ENCODE assay signal across 8 cellular contexts in the genomic region with DNA sequence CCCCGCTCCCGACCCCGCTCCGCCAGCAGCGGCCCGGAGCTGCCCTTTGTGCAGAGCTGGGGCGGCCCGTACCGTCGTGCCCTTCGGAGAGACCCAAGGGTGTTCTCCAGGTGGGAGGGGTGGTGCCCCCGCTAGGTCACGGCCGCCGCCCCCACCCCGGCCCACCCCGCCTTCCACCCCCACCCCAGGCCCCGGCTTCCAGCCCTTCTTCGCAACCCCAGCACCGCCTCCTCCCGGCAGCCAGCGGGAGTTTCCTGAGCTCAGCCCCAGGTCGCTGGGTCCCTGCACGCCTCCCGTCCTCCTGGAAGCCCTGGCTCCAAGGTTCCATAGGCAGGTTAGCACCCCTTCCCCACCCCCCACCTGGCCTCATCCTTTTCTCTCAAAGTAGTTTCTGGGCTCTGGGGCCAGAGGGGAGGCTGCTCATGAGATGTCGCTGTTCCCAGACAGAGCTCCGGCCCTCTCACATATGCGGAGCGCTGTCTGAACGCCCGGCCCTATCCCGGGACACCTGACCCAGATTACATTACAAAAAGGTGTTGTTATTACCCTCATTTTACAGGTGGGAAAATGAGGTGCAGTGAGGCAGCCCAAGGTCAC. TPM values are rescaled to one million over a fixed set of nuclear protein-coding genes. Genes with fewer than 3 reads are reported as not detected.
DNase-seq lines count a peak whose midpoint lies in the region; ATAC-seq, FAIRE-seq and TF ChIP-seq lines count a peak whose summit lies in the region.

No MANE protein-coding gene starts in this region.

- no peak for FAIRE-seq in astrocyte (lab: Jason Lieb, UNC)

- H3K4me1 ChIP-seq in Karpas-422 (ENCODE audit: low read length) (peaks cover 46% of the 10 kb centered on the region), astrocyte (ENCODE audit: insufficient read depth, low read length) (no peaks in the 10 kb centered on the region), urinary bladder (ENCODE audit: insufficient read depth) (peaks cover 2% of the 10 kb centered on the region)

- H3K4me2 ChIP-seq in Karpas-422 (ENCODE audit: low read depth, low read length, poor library complexity, severe bottlenecking) (peak overlapping the region; percentile 70), astrocyte (ENCODE audit: low read length) (peak overlapping the region; percentile 77)

- H3K27ac Mint-ChIP-seq in astrocyte (ENCODE audit: unreplicated experiment), result no peak overlapping the region

- H3K9ac ChIP-seq in Karpas-422 (ENCODE audit: low read length) (peak overlapping the region; percentile 45; the same call in 1 of the 2 replicates), astrocyte (ENCODE audit: low read length) (no peak overlapping the region)

- no peaks in the 10 kb centered on the region for H3K4me1 Mint-ChIP-seq in astrocyte (ENCODE audit: low read depth, unreplicated experiment)

- H2AFZ ChIP-seq in Karpas-422 (ENCODE audit: low read length) (no peak overlapping the region), astrocyte (ENCODE audit: low read depth, low read length) (no peak overlapping the region)

- H3K4me3 ChIP-seq in Karpas-422 (ENCODE audit: low read length) (peak overlapping the region; percentile 52; the same call in 1 of the 2 replicates), astrocyte (ENCODE audit: insufficient read depth, low read depth, low read length) (peak overlapping the region; percentile 17), kidney epithelial cell (ENCODE audit: low read depth, low read length) (peak overlapping the region; percentile 4), urinary bladder (ENCODE audit: low read depth, low read length) (peak overlapping the region; percentile 53)

- no peaks in the 10 kb centered on the region for H3K9me2 ChIP-seq in Karpas-422 (replicated peaks; ENCODE audit: insufficient read depth, low read length)

- H3K36me3 ChIP-seq in Karpas-422 (ENCODE audit: insufficient read depth, low read length) (no peaks in the 10 kb centered on the region), astrocyte (ENCODE audit: insufficient read depth, low read length) (no peaks in the 10 kb centered on the region), kidney epithelial cell (ENCODE audit: control insufficient read depth, insufficient read depth, low read length) (no peaks in the 10 kb centered on the region), urinary bladder (ENCODE audit: insufficient read depth) (no peaks in the 10 kb centered on the region)

- TF ChIP-seq CTCF in astrocyte (IDR thresholded peaks at IDR 0.05; ENCODE audit: insufficient read depth, low read depth, low read length) (no peak), kidney epithelial cell (IDR thresholded peaks at IDR 0.05; ENCODE audit: insufficient read depth, low read length, poor library complexity, severe bottlenecking) (peak; percentile 55)

- peaks cover 4% of the 10 kb centered on the region for H3K27me3 Mint-ChIP-seq in astrocyte (ENCODE audit: low read depth, unreplicated experiment)

- DNase-seq in SKM-1 treated with dmso at 0.1 percent for 144 hours (lab: John Stamatoyannopoulos, UW; ENCODE audit: unreplicated experiment) (peak; percentile 55), SKM-1 (lab: John Stamatoyannopoulos, UW; ENCODE audit: unreplicated experiment) (no peak), Karpas-422 (peak; percentile 76), astrocyte (ENCODE audit: low read depth) (no peak), kidney epithelial cell (ENCODE audit: low read depth) (no peak), DMS153 treated with DMSO at 0.1 percent for 48 hours (lab: John Stamatoyannopoulos, UW; ENCODE audit: unreplicated experiment) (no peak)

- H3K79me2 ChIP-seq in Karpas-422 (ENCODE audit: low read length) (no peaks in the 10 kb centered on the region), astrocyte (ENCODE audit: insufficient read depth, low read length) (no peaks in the 10 kb centered on the region)

- H3K4me3 Mint-ChIP-seq in astrocyte (ENCODE audit: unreplicated experiment), result peak overlapping the region; percentile 57

- ATAC-seq in HG03432 (IDR thresholded peaks at IDR 0.05; ENCODE audit: unreplicated experiment), result no peak

- H3K36me3 Mint-ChIP-seq in astrocyte (ENCODE audit: low read depth, unreplicated experiment), result no peaks in the 10 kb centered on the region

- H3K27me3 ChIP-seq in Karpas-422 (ENCODE audit: low read length) (no peaks in the 10 kb centered on the region), astrocyte (ENCODE audit: insufficient read depth, low read length) (no peaks in the 10 kb centered on the region), kidney epithelial cell (ENCODE audit: control insufficient read depth, insufficient read depth, low read length) (peaks cover 34% of the 10 kb centered on the region)

- H3K9me3 ChIP-seq in Karpas-422 (ENCODE audit: low read length), result no peaks in the 10 kb centered on the region
- H3K9me3 ChIP-seq in astrocyte (ENCODE audit: insufficient read depth, low read depth, low read length), result no peaks in the 10 kb centered on the region

- 19% methylated on average over 32 of the region's 32 CpGs for WGBS in urinary bladder

- H3K27ac ChIP-seq in Karpas-422 (ENCODE audit: low read length) (no peak overlapping the region), astrocyte (ENCODE audit: low read depth, low read length) (no peak overlapping the region), urinary bladder (ENCODE audit: low read depth) (peak overlapping the region; percentile 65)

- H4K20me1 ChIP-seq in Karpas-422 (ENCODE audit: insufficient read depth, low read depth, low read length), result peaks cover 26% of the 10 kb centered on the region; the same call in 1 of the 2 replicates
- no peaks in the 10 kb centered on the region for H4K20me1 ChIP-seq in astrocyte (ENCODE audit: insufficient read depth, low read length)

- H3K9me3 Mint-ChIP-seq in astrocyte (ENCODE audit: unreplicated experiment), result no peaks in the 10 kb centered on the region

RNA-seq across cellular contexts. Expression of a gene that starts 25.2 kb away (rescaled TPM):
- total RNA-seq in Karpas-422 (2014; rRNA removed; shearing (Covaris generic); ENCODE audit: low replicate concordance), result not detected in 2 replicates
- total RNA-seq in astrocyte (3.6 and 3.9 TPM in 2 replicates), kidney epithelial cell (2.1 and 3.2 TPM in 2 replicates), urinary bladder (26.5 TPM)
- polyA plus RNA-seq in urinary bladder, result 12.3 TPM

RNA-seq across cellular contexts. Expression of a gene that starts 46.5 kb away (rescaled TPM):
- 22.0 and 37.6 TPM in 2 replicates for total RNA-seq in Karpas-422 (2014; rRNA removed; shearing (Covaris generic); ENCODE audit: low replicate concordance)
- total RNA-seq in astrocyte (10.2 and 15.0 TPM in 2 replicates), kidney epithelial cell (13.9 and 15.3 TPM in 2 replicates), urinary bladder (8.9 TPM)
- 5.5 TPM for polyA plus RNA-seq in urinary bladder

RNA-seq across cellular contexts. Expression of a gene that starts 46.7 kb away (rescaled TPM):
- total RNA-seq in Karpas-422 (2014; rRNA removed; shearing (Covaris generic); ENCODE audit: low replicate concordance), result 21.8 and 39.4 TPM in 2 replicates
- 26.8 and 29.3 TPM in 2 replicates for total RNA-seq in astrocyte
- 63.5 and 66.1 TPM in 2 replicates for total RNA-seq in kidney epithelial cell
- total RNA-seq in urinary bladder, result 18.5 TPM
- 64.8 TPM for polyA plus RNA-seq in urinary bladder

RNA-seq across cellular contexts. Expression of a gene that starts 55.7 kb away (rescaled TPM):
- total RNA-seq in Karpas-422 (2014; rRNA removed; shearing (Covaris generic); ENCODE audit: low replicate concordance), result 82.1 and 92.4 TPM in 2 replicates
- total RNA-seq in astrocyte (44.5 and 45.1 TPM in 2 replicates), kidney epithelial cell (66.0 and 74.8 TPM in 2 replicates), urinary bladder (32.3 TPM)
- polyA plus RNA-seq in urinary bladder, result 41.0 TPM

Comparison
In these comparisons a context has a peak if more than half of its experiments do, and no peak if none do; other contexts are left out.
1. DNase-seq: peak in SKM-1 treated with dmso at 0.1 percent for 144 hours (single experiment) and Karpas-422 (single experiment); none in SKM-1 (single experiment), astrocyte (single experiment), kidney epithelial cell (single experiment) and DMS153 treated with DMSO at 0.1 percent for 48 hours (single experiment).
2. Peak in every context shown above with its lines, with median percentiles within 50 percentile points of each other: H3K4me3 ChIP-seq.